24 cellular contexts compared by ENCODE assay signal in genomic region chr13:106354961-106355360, GRCh38.
"Had no signal": no experiment of that assay in that cellular context is flagged by ENCODE, and none has a peak within 500 bp of the region (broad histone marks: within the 10 kb centered on the region; RNA-seq: fewer than 3 reads in every experiment).

No MANE protein-coding gene starts in this region.

- H3K27ac Mint-ChIP-seq: activated CD8-positive, alpha-beta memory T cell treated with anti-CD3 and anti-CD28 coated beads, Interleukin-2, amount 10 ng/mL, durations not matched to agents 7 days and 5 days; activated CD8-positive, alpha-beta T cell treated with anti-CD3 and anti-CD28 coated beads for 36 hours; activated naive CD4-positive, alpha-beta T cell treated with anti-CD3 and anti-CD28 coated beads, Interleukin-2, amount 10 ng/mL, durations not matched to agents 7 days and 5 days; activated naive CD8-positive, alpha-beta T cell treated with anti-CD3 and anti-CD28 coated beads, Interleukin-2, amount 50 U/mL, for 24 hours; naive thymus-derived CD4-positive, alpha-beta T cell; stimulated activated naive B cell treated with anti-CD40 and anti-IgM and Interleukin-4, amounts not matched to agents 10 μg/mL and 1 μg/mL and 100 μg/mL, for 72 hours had no signal

- DNase-seq: activated CD4-positive, alpha-beta T cell treated with anti-CD3 and anti-CD28 coated beads for 48 hours; activated CD8-positive, alpha-beta memory T cell treated with anti-CD3 and anti-CD28 coated beads, Interleukin-2, amount 10 ng/mL, durations not matched to agents 7 days and 5 days; activated CD8-positive, alpha-beta T cell treated with anti-CD3 and anti-CD28 coated beads for 36 hours; activated effector memory CD4-positive, alpha-beta T cell treated with anti-CD3 and anti-CD28 coated beads, Interleukin-2, amount 50 U/mL, for 16 hours; activated naive CD4-positive, alpha-beta T cell treated with anti-CD3 and anti-CD28 coated beads, Interleukin-2, amount 10 ng/mL, durations not matched to agents 7 days and 5 days; activated naive CD8-positive, alpha-beta T cell treated with anti-CD3 and anti-CD28 coated beads, Interleukin-2, amount 50 U/mL, for 24 hours; activated T-cell treated with anti-CD3 and anti-CD28 coated beads for 4 hours; heart left ventricle; lower lobe of right lung; naive thymus-derived CD4-positive, alpha-beta T cell; occipital lobe; posterior cingulate gyrus; retina; sigmoid colon; stimulated activated CD4-positive, alpha-beta T cell treated with anti-CD3 and anti-CD28 coated beads, Interleukin-2, amount 100 ng/mL, for 48 hours; stimulated activated CD8-positive, alpha-beta memory T cell treated with anti-CD3 and anti-CD28 coated beads, Interleukin-4, amount 100 ng/mL, for 48 hours; stimulated activated naive B cell treated with anti-CD40 and anti-IgM and Interleukin-4, amounts not matched to agents 10 μg/mL and 1 μg/mL and 100 μg/mL, for 72 hours; trophoblast cell had no signal

- H3K4me1 Mint-ChIP-seq: activated CD8-positive, alpha-beta memory T cell treated with anti-CD3 and anti-CD28 coated beads, Interleukin-2, amount 10 ng/mL, durations not matched to agents 7 days and 5 days; activated naive CD4-positive, alpha-beta T cell treated with anti-CD3 and anti-CD28 coated beads, Interleukin-2, amount 10 ng/mL, durations not matched to agents 7 days and 5 days; activated naive CD8-positive, alpha-beta T cell treated with anti-CD3 and anti-CD28 coated beads, Interleukin-2, amount 50 U/mL, for 24 hours; naive thymus-derived CD4-positive, alpha-beta T cell; stimulated activated naive B cell treated with anti-CD40 and anti-IgM and Interleukin-4, amounts not matched to agents 10 μg/mL and 1 μg/mL and 100 μg/mL, for 72 hours had no signal

- H3K9me3 Mint-ChIP-seq: activated CD8-positive, alpha-beta T cell treated with anti-CD3 and anti-CD28 coated beads for 36 hours; activated naive CD4-positive, alpha-beta T cell treated with anti-CD3 and anti-CD28 coated beads, Interleukin-2, amount 10 ng/mL, durations not matched to agents 7 days and 5 days; activated naive CD8-positive, alpha-beta T cell treated with anti-CD3 and anti-CD28 coated beads, Interleukin-2, amount 50 U/mL, for 24 hours; neural crest cell; stimulated activated naive B cell treated with anti-CD40 and anti-IgM and Interleukin-4, amounts not matched to agents 10 μg/mL and 1 μg/mL and 100 μg/mL, for 72 hours had no signal

- H3K4me3 ChIP-seq: cardiac muscle cell, gastroesophageal sphincter, heart left ventricle, lower lobe of right lung, sigmoid colon, vagina had no signal

- H3K4me1 ChIP-seq: gastroesophageal sphincter, lower lobe of right lung, vagina had no signal

- H3K9me3 ChIP-seq: gastroesophageal sphincter, heart left ventricle, lower lobe of right lung, sigmoid colon, vagina had no signal

- H3K27me3 Mint-ChIP-seq: activated naive CD4-positive, alpha-beta T cell treated with anti-CD3 and anti-CD28 coated beads, Interleukin-2, amount 10 ng/mL, durations not matched to agents 7 days and 5 days had no signal

- H3K36me3 ChIP-seq: cardiac muscle cell, gastroesophageal sphincter, heart left ventricle, lower lobe of right lung, sigmoid colon, vagina had no signal

- H3K36me3 Mint-ChIP-seq: activated CD8-positive, alpha-beta memory T cell treated with anti-CD3 and anti-CD28 coated beads, Interleukin-2, amount 10 ng/mL, durations not matched to agents 7 days and 5 days; activated naive CD4-positive, alpha-beta T cell treated with anti-CD3 and anti-CD28 coated beads, Interleukin-2, amount 10 ng/mL, durations not matched to agents 7 days and 5 days; naive thymus-derived CD4-positive, alpha-beta T cell; stimulated activated naive B cell treated with anti-CD40 and anti-IgM and Interleukin-4, amounts not matched to agents 10 μg/mL and 1 μg/mL and 100 μg/mL, for 72 hours had no signal

- H3K27me3 ChIP-seq: gastroesophageal sphincter, sigmoid colon, vagina had no signal

- H3K4me3 Mint-ChIP-seq: activated CD8-positive, alpha-beta memory T cell treated with anti-CD3 and anti-CD28 coated beads, Interleukin-2, amount 10 ng/mL, durations not matched to agents 7 days and 5 days; activated CD8-positive, alpha-beta T cell treated with anti-CD3 and anti-CD28 coated beads for 36 hours; activated naive CD4-positive, alpha-beta T cell treated with anti-CD3 and anti-CD28 coated beads, Interleukin-2, amount 10 ng/mL, durations not matched to agents 7 days and 5 days; activated naive CD8-positive, alpha-beta T cell treated with anti-CD3 and anti-CD28 coated beads, Interleukin-2, amount 50 U/mL, for 24 hours; naive thymus-derived CD4-positive, alpha-beta T cell; neural crest cell; stimulated activated naive B cell treated with anti-CD40 and anti-IgM and Interleukin-4, amounts not matched to agents 10 μg/mL and 1 μg/mL and 100 μg/mL, for 72 hours had no signal

- H3K27ac ChIP-seq: cardiac muscle cell, epithelial cell of prostate, gastroesophageal sphincter, heart left ventricle, lower lobe of right lung, sigmoid colon, vagina had no signal

- ATAC-seq: activated CD8-positive, alpha-beta memory T cell treated with anti-CD3 and anti-CD28 coated beads, Interleukin-2, amount 10 ng/mL, durations not matched to agents 7 days and 5 days; activated CD8-positive, alpha-beta T cell treated with anti-CD3 and anti-CD28 coated beads for 36 hours; activated naive CD8-positive, alpha-beta T cell treated with anti-CD3 and anti-CD28 coated beads, Interleukin-2, amount 50 U/mL, for 24 hours; gastroesophageal sphincter; heart left ventricle; left lobe of liver; lower lobe of right lung; naive thymus-derived CD4-positive, alpha-beta T cell; stimulated activated naive B cell treated with anti-CD40 and anti-IgM and Interleukin-4, amounts not matched to agents 10 μg/mL and 1 μg/mL and 100 μg/mL, for 72 hours had no signal
